ENCODE assay signal across 20 cellular contexts in the genomic region with DNA sequence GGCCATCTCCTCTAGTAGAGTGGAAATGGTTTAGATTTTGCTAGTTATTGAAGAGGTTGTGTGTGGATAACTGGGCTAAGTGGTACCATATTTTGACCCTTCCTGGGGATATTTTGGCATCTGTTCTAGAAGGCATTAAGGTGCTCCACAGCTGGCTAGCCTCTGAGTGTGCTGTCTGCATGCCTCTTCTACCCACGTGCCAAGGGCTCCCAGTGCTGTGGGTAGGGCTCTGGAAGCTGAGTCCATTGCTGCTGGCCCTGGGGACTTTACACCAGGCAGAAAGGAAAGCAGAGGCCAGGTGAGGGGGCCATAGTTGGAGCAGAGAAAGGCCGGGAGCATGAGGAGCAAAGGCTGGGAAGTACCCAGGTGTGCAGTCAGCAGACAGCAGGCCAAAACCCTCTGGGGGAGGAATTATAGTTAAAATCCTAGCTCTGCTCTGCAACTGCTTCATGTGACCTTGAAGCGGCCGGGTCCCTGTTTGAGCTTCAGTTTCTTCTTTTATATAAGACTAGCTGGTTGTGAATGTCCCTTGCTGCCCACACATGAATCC.
"Had no signal": no experiment of that assay in that cellular context is flagged by ENCODE, and none has a peak within 500 bp of the region (broad histone marks: within the 10 kb centered on the region; RNA-seq: fewer than 3 reads in every experiment).

No MANE protein-coding gene starts in this region.

- ATAC-seq: natural killer cell treated with Interleukin-12 subunit alpha and Interleukin-12 subunit beta and Interleukin-15 and Interleukin-18, amount 100 ng/mL, for 72 hours; stimulated activated memory B cell treated with anti-CD40 and anti-IgM and Interleukin-4, amounts not matched to agents 10 μg/mL and 1 μg/mL and 100 μg/mL, for 72 hours; stimulated activated naive CD8-positive, alpha-beta T cell treated with anti-CD3 and anti-CD28 coated beads, Interleukin-15, Interleukin-2, amounts not matched to agents 100 U/mL and 50 U/mL, for 24 hours had no signal

- H3K36me3 ChIP-seq: neural progenitor cell, sigmoid colon, tibial nerve, upper lobe of left lung, uterus had no signal

- H3K9ac ChIP-seq: neural progenitor cell had no signal

- H3K9me3 ChIP-seq: sigmoid colon, testis, tibial nerve, upper lobe of left lung, uterus had no signal

- H3K27ac Mint-ChIP-seq: immature natural killer cell; memory B cell; natural killer cell treated with Interleukin-12 subunit alpha and Interleukin-12 subunit beta and Interleukin-15 and Interleukin-18, amount 100 ng/mL, for 72 hours; neural progenitor cell; stimulated activated memory B cell treated with anti-CD40 and anti-IgM and Interleukin-4, amounts not matched to agents 10 μg/mL and 1 μg/mL and 100 μg/mL, for 72 hours had no signal

- H3K27ac ChIP-seq: dorsolateral prefrontal cortex, neural progenitor cell, sigmoid colon, testis, tibial nerve, upper lobe of left lung, uterus had no signal

- H3K4me1 Mint-ChIP-seq: immature natural killer cell; memory B cell; stimulated activated memory B cell treated with anti-CD40 and anti-IgM and Interleukin-4, amounts not matched to agents 10 μg/mL and 1 μg/mL and 100 μg/mL, for 72 hours had no signal

- DNase-seq: central memory CD4-positive, alpha-beta T cell; effector CD4-positive, alpha-beta T cell; hypothalamus; immature natural killer cell; islet precursor cell; nucleus accumbens; sigmoid colon; stimulated activated CD4-positive, alpha-beta T cell treated with anti-CD3 and anti-CD28 coated beads, Interleukin-4, amount 100 ng/mL, for 4 hours; stimulated activated naive CD8-positive, alpha-beta T cell treated with anti-CD3 and anti-CD28 coated beads, Interleukin-15, Interleukin-2, amounts not matched to agents 100 U/mL and 50 U/mL, for 24 hours; substantia nigra; testis; uterus had no signal

- H3K4me1 ChIP-seq: neural progenitor cell, sigmoid colon, uterus had no signal

- H3K4me3 Mint-ChIP-seq: immature natural killer cell; memory B cell; natural killer cell treated with Interleukin-12 subunit alpha and Interleukin-12 subunit beta and Interleukin-15 and Interleukin-18, amount 100 ng/mL, for 72 hours; neural progenitor cell; stimulated activated memory B cell treated with anti-CD40 and anti-IgM and Interleukin-4, amounts not matched to agents 10 μg/mL and 1 μg/mL and 100 μg/mL, for 72 hours had no signal

- H3K4me2 ChIP-seq: neural progenitor cell had no signal

- H3K4me3 ChIP-seq: dorsolateral prefrontal cortex, lung, neural progenitor cell, sigmoid colon, testis, tibial nerve, upper lobe of left lung, uterus had no signal

- H3K27me3 ChIP-seq: neural progenitor cell, testis, upper lobe of left lung, uterus had no signal

- H3K36me3 Mint-ChIP-seq: immature natural killer cell; memory B cell; natural killer cell treated with Interleukin-12 subunit alpha and Interleukin-12 subunit beta and Interleukin-15 and Interleukin-18, amount 100 ng/mL, for 72 hours; neural progenitor cell; stimulated activated memory B cell treated with anti-CD40 and anti-IgM and Interleukin-4, amounts not matched to agents 10 μg/mL and 1 μg/mL and 100 μg/mL, for 72 hours had no signal

- H3K9me3 Mint-ChIP-seq: memory B cell; natural killer cell treated with Interleukin-12 subunit alpha and Interleukin-12 subunit beta and Interleukin-15 and Interleukin-18, amount 100 ng/mL, for 72 hours; neural progenitor cell; stimulated activated memory B cell treated with anti-CD40 and anti-IgM and Interleukin-4, amounts not matched to agents 10 μg/mL and 1 μg/mL and 100 μg/mL, for 72 hours had no signal

- H2AFZ ChIP-seq: neural progenitor cell had no signal
